In the genomic region with DNA sequence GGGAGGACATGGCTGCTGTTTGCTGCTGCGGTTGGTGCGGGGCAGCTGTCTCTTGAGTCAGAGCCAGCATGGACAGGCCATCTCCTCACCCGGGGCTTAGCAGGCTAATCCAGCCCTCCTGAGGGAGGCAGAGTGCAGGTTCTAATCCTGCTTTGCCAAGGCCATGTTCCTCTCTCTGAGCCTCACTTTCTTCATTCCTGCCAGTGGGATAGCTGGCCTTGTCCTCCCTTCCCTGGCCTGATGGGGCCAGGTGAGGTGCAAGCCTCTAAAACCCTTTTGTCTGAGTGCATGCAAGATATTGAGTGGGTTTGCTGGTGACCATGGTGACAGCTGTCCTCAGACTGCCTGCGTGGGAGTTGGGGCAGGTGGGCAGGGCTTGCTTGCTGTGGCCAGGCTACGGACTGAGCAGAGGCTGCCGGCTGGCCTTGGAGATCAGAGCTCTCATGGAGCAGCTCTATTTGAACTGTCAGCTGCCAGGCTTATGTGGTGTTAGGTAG, we compare ENCODE assay signal across 1 cellular context.
TF ChIP-seq lines count a peak whose summit lies in the region.

No MANE protein-coding gene starts in this region.

TF ChIP-seq in GM23338, 12 proteins besides CTCF, POLR2A, EP300 and RAD21 (continued from another document):
- TF ChIP-seq, protein P1, sequence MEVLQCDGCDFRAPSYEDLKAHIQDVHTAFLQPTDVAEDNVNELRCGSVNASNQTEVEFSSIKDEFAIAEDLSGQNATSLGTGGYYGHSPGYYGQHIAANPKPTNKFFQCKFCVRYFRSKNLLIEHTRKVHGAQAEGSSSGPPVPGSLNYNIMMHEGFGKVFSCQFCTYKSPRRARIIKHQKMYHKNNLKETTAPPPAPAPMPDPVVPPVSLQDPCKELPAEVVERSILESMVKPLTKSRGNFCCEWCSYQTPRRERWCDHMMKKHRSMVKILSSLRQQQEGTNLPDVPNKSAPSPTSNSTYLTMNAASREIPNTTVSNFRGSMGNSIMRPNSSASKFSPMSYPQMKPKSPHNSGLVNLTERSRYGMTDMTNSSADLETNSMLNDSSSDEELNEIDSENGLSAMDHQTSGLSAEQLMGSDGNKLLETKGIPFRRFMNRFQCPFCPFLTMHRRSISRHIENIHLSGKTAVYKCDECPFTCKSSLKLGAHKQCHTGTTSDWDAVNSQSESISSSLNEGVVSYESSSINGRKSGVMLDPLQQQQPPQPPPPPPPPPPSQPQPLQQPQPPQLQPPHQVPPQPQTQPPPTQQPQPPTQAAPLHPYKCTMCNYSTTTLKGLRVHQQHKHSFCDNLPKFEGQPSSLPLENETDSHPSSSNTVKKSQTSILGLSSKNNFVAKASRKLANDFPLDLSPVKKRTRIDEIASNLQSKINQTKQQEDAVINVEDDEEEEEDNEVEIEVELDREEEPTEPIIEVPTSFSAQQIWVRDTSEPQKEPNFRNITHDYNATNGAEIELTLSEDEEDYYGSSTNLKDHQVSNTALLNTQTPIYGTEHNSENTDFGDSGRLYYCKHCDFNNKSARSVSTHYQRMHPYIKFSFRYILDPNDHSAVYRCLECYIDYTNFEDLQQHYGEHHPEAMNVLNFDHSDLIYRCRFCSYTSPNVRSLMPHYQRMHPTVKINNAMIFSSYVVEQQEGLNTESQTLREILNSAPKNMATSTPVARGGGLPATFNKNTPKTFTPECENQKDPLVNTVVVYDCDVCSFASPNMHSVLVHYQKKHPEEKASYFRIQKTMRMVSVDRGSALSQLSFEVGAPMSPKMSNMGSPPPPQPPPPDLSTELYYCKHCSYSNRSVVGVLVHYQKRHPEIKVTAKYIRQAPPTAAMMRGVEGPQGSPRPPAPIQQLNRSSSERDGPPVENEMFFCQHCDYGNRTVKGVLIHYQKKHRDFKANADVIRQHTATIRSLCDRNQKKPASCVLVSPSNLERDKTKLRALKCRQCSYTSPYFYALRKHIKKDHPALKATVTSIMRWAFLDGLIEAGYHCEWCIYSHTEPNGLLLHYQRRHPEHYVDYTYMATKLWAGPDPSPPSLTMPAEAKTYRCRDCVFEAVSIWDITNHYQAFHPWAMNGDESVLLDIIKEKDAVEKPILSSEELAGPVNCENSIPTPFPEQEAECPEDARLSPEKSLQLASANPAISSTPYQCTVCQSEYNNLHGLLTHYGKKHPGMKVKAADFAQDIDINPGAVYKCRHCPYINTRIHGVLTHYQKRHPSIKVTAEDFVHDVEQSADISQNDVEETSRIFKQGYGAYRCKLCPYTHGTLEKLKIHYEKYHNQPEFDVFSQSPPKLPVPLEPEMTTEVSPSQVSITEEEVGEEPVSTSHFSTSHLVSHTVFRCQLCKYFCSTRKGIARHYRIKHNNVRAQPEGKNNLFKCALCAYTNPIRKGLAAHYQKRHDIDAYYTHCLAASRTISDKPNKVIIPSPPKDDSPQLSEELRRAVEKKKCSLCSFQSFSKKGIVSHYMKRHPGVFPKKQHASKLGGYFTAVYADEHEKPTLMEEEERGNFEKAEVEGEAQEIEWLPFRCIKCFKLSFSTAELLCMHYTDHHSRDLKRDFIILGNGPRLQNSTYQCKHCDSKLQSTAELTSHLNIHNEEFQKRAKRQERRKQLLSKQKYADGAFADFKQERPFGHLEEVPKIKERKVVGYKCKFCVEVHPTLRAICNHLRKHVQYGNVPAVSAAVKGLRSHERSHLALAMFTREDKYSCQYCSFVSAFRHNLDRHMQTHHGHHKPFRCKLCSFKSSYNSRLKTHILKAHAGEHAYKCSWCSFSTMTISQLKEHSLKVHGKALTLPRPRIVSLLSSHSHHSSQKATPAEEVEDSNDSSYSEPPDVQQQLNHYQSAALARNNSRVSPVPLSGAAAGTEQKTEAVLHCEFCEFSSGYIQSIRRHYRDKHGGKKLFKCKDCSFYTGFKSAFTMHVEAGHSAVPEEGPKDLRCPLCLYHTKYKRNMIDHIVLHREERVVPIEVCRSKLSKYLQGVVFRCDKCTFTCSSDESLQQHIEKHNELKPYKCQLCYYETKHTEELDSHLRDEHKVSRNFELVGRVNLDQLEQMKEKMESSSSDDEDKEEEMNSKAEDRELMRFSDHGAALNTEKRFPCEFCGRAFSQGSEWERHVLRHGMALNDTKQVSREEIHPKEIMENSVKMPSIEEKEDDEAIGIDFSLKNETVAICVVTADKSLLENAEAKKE (CRISPR knock-in tag; IDR thresholded peaks at IDR 0.05) = no peak
- TF ChIP-seq, protein P2, sequence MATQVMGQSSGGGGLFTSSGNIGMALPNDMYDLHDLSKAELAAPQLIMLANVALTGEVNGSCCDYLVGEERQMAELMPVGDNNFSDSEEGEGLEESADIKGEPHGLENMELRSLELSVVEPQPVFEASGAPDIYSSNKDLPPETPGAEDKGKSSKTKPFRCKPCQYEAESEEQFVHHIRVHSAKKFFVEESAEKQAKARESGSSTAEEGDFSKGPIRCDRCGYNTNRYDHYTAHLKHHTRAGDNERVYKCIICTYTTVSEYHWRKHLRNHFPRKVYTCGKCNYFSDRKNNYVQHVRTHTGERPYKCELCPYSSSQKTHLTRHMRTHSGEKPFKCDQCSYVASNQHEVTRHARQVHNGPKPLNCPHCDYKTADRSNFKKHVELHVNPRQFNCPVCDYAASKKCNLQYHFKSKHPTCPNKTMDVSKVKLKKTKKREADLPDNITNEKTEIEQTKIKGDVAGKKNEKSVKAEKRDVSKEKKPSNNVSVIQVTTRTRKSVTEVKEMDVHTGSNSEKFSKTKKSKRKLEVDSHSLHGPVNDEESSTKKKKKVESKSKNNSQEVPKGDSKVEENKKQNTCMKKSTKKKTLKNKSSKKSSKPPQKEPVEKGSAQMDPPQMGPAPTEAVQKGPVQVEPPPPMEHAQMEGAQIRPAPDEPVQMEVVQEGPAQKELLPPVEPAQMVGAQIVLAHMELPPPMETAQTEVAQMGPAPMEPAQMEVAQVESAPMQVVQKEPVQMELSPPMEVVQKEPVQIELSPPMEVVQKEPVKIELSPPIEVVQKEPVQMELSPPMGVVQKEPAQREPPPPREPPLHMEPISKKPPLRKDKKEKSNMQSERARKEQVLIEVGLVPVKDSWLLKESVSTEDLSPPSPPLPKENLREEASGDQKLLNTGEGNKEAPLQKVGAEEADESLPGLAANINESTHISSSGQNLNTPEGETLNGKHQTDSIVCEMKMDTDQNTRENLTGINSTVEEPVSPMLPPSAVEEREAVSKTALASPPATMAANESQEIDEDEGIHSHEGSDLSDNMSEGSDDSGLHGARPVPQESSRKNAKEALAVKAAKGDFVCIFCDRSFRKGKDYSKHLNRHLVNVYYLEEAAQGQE (IDR thresholded peaks at IDR 0.05; ENCODE audit: unreplicated experiment) = no peak
- no peak for TF ChIP-seq POLR2AphosphoS5 (IDR thresholded peaks at IDR 0.05; ENCODE audit: low read depth)
- no peak for TF ChIP-seq EZH2phosphoT487 (IDR thresholded peaks at IDR 0.05; ENCODE audit: unreplicated experiment)
- TF ChIP-seq JUNB (IDR thresholded peaks at IDR 0.05; ENCODE audit: unreplicated experiment) = no peak
- TF ChIP-seq, protein P3, sequence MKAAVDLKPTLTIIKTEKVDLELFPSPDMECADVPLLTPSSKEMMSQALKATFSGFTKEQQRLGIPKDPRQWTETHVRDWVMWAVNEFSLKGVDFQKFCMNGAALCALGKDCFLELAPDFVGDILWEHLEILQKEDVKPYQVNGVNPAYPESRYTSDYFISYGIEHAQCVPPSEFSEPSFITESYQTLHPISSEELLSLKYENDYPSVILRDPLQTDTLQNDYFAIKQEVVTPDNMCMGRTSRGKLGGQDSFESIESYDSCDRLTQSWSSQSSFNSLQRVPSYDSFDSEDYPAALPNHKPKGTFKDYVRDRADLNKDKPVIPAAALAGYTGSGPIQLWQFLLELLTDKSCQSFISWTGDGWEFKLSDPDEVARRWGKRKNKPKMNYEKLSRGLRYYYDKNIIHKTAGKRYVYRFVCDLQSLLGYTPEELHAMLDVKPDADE (IDR thresholded peaks at IDR 0.05) = no peak
- TF ChIP-seq CREB1 (CRISPR knock-in tag; IDR thresholded peaks at IDR 0.05; ENCODE audit: low read depth) = no peak
- TF ChIP-seq STAT1 (IDR thresholded peaks at IDR 0.05; ENCODE audit: unreplicated experiment) = no peak
TF ChIP-seq in GM23338: peak in this region for 0.
